In the genomic region with DNA sequence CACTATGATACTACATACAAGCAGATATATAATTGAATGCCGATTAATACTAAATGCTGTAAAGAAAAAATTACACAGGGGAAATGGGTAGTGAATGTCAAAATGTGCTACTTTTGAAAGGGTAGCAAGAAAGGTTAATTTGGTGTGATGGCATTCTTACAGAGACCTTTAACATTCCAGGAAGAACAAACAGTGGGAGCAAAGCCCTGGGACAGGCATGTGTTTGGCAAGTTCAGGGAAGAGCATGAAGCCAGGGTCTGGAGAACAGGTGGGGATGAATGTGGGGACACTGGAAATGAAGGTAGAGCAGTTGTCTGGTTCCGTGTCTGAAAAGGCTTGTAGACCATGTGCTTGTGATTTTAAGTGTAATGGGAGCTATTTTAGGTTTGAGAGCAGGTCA, we compare ENCODE assay signal across 23 cellular contexts.
A peak's percentile ranks its signal among the peaks of the same experiment; 100 is the strongest.
DNase-seq lines count a peak whose midpoint lies in the region; ATAC-seq, FAIRE-seq and TF ChIP-seq lines count a peak whose summit lies in the region.
"Had no signal": no experiment of that assay in that cellular context is flagged by ENCODE, and none has a peak within 500 bp of the region (broad histone marks: within the 10 kb centered on the region; RNA-seq: fewer than 3 reads in every experiment).

No MANE protein-coding gene starts in this region.

- no peak overlapping the region for H3K4ac ChIP-seq in H1 (replicated peaks; ENCODE audit: insufficient read length, low read depth, low read length)

- H3K23ac ChIP-seq in H1 (ENCODE audit: insufficient read length): no peak overlapping the region

- no peak overlapping the region for H3K18ac ChIP-seq in H1 (ENCODE audit: extremely low read depth, low read length)

- no peaks in the 10 kb centered on the region for H3K9me3 Mint-ChIP-seq in WTC11
- H3K9me3 Mint-ChIP-seq: CD4-positive, alpha-beta T cell; CD8-positive, alpha-beta T cell had no signal

- WGBS in liver: 86% methylated on average over 2 of the region's 2 CpGs
- WGBS in HepG2 (ENCODE audit: low lambda C conversion rate): 21% methylated on average over 2 of the region's 2 CpGs
- 90% methylated on average over 2 of the region's 2 CpGs; no CpG with 5 or more reads in 1 of the 2 experiments for WGBS in H1 (ENCODE audit: extremely low coverage in 1 of 2, insufficient coverage in 1 of 2, insufficient read length in 1 of 2, insufficient replicate concordance in 2 of 2, low coverage in 1 of 2, low lambda C conversion rate in 2 of 2, missing lambda C conversion rate in 1 of 2), 2 experiments
- 70% methylated on average over 2 of the region's 2 CpGs for WGBS in right lobe of liver (ENCODE audit: insufficient coverage, low coverage, low lambda C conversion rate, missing lambda C conversion rate)

- FAIRE-seq in HepG2 (lab: Jason Lieb, UNC): no peak
- FAIRE-seq in H1 (lab: Jason Lieb, UNC): no peak
- FAIRE-seq: A549, D721Med, GM12892, GM18507 had no signal

- ATAC-seq in HepG2: no peak
- peak; percentile 34; the same call in 1 of the 2 replicates for ATAC-seq in WTC11
- peak; percentile 48 to 68 (median 66) for ATAC-seq in right lobe of liver
- ATAC-seq: A549; CD8-positive, alpha-beta T cell had no signal

- no peak overlapping the region for H2BK120ac ChIP-seq in H1 (replicated peaks; ENCODE audit: low read depth, low read length)

- POLR2A ChIA-PET in HepG2 (lab: Yijun Ruan, JAX): no interaction called here
- POLR2A ChIA-PET in WTC11 (lab: Charles Lee): no interaction called here
- POLR2A ChIA-PET in H1 (lab: Charles Lee; ENCODE audit: partially characterized antibody): no interaction called here

- no peaks in the 10 kb centered on the region for H3K27me3 ChIP-seq in liver (ENCODE audit: control insufficient read depth in 4 of 4, insufficient read depth in 4 of 4, low read length in 3 of 4)
- peaks cover 2 to 3% of the 10 kb centered on the region in 2 experiments; a peak in 2 of 5 replicates for H3K27me3 ChIP-seq in HepG2 (ENCODE audit: control insufficient read depth in 1 of 2, insufficient read depth in 2 of 2, low read length in 2 of 2)
- H3K27me3 ChIP-seq in H1 (replicated peaks in 1 of 4; ENCODE audit: control insufficient read depth in 3 of 4, extremely low read depth in 1 of 4, insufficient read depth in 3 of 4, low read length in 3 of 4): no peaks in the 10 kb centered on the region
- no peaks in the 10 kb centered on the region for H3K27me3 ChIP-seq in right lobe of liver
- H3K27me3 ChIP-seq: BLaER1 treated with 17β-estradiol and CSF1 and Interleukin-3, amounts not matched to agents 10 nM and 100 nM had no signal

- H3K4me2 ChIP-seq in HepG2 (ENCODE audit: low read depth, low read length): no peak overlapping the region
- no peak overlapping the region for H3K4me2 ChIP-seq in H1 (ENCODE audit: insufficient read depth in 1 of 2, low read depth in 2 of 2, low read length in 2 of 2)
- H3K4me2 ChIP-seq: A549; BLaER1 treated with 17β-estradiol and CSF1 and Interleukin-3, amounts not matched to agents 10 nM and 100 nM had no signal

- H3K79me2 ChIP-seq in HepG2 (ENCODE audit: insufficient read depth, low read length) (no peaks in the 10 kb centered on the region), H1 (ENCODE audit: control insufficient read depth in 1 of 2, insufficient read depth in 2 of 2, low read length in 2 of 2) (no peaks in the 10 kb centered on the region)

- no peak overlapping the region for H4K91ac ChIP-seq in H1 (replicated peaks; ENCODE audit: insufficient read length, low read length)

- no peak overlapping the region for H2BK5ac ChIP-seq in H1 (ENCODE audit: low read depth, low read length)

- in situ Hi-C loops in HepG2 (cut with HindIII; ENCODE audit: extremely low pct_ligation_motif_present, low pct_unique_long_range_greater_than_20kb): no loop called here

- H3K9me3 ChIP-seq in liver (ENCODE audit: control insufficient read depth in 4 of 4, low read length in 3 of 4) (no peaks in the 10 kb centered on the region), HepG2 (ENCODE audit: low read length) (no peaks in the 10 kb centered on the region), H1 (ENCODE audit: insufficient read depth in 2 of 2, low read depth in 1 of 2, low read length in 1 of 2) (no peaks in the 10 kb centered on the region), right lobe of liver (no peaks in the 10 kb centered on the region)
- H3K9me3 ChIP-seq: A549; BLaER1 treated with 17β-estradiol and CSF1 and Interleukin-3, amounts not matched to agents 10 nM and 100 nM; Caco-2 had no signal

- no peak for TF ChIP-seq CTCF in liver (IDR thresholded peaks at IDR 0.05; ENCODE audit: low read depth, low read length, missing input control)
- no peak for TF ChIP-seq CTCF in HepG2 (CRISPR knock-in tag; IDR thresholded peaks at IDR 0.05)
- TF ChIP-seq CTCF in WTC11 (IDR thresholded peaks at IDR 0.05): no peak
- no peak for TF ChIP-seq CTCF in H1 (IDR thresholded peaks at IDR 0.05; ENCODE audit: control extremely low read depth in 1 of 3, insufficient read depth in 1 of 3, low read depth in 1 of 3, low read length in 3 of 3)
- no peak for TF ChIP-seq CTCF in right lobe of liver (IDR thresholded peaks at IDR 0.05)
- no peak for TF ChIP-seq CTCF in foreskin fibroblast (IDR thresholded peaks at IDR 0.05; ENCODE audit: low read depth, low read length)

- no peak overlapping the region for H2AFZ ChIP-seq in HepG2 (ENCODE audit: low read length)
- peak overlapping the region; percentile 26; the same call in 1 of the 2 replicates for H2AFZ ChIP-seq in H1 (ENCODE audit: low read length)

- H3K14ac ChIP-seq in H1 (ENCODE audit: insufficient read length): no peak overlapping the region

- H3K4me3 ChIP-seq in liver (ENCODE audit: low read depth in 1 of 3, low read length in 3 of 3) (no peak overlapping the region), HepG2 (replicated peaks in 1 of 3; ENCODE audit: insufficient read depth in 1 of 3, low read depth in 2 of 3, low read length in 3 of 3) (no peak overlapping the region), H1 (ENCODE audit: extremely low read depth in 1 of 4, insufficient read depth in 2 of 4, low read depth in 3 of 4, low read length in 4 of 4) (no peak overlapping the region), right lobe of liver (no peak overlapping the region), foreskin fibroblast (ENCODE audit: low read depth in 1 of 2, low read length in 2 of 2) (no peak overlapping the region)
- H3K4me3 ChIP-seq: A549; BLaER1 treated with 17β-estradiol and CSF1 and Interleukin-3, amounts not matched to agents 10 nM and 100 nM had no signal

- H3K4me1 ChIP-seq in liver (ENCODE audit: control insufficient read depth in 4 of 4, insufficient read depth in 4 of 4, low read length in 3 of 4) (no peaks in the 10 kb centered on the region), HepG2 (ENCODE audit: insufficient read depth, low read length) (no peaks in the 10 kb centered on the region), H1 (replicated peaks in 1 of 4; ENCODE audit: control insufficient read depth in 3 of 4, insufficient read depth in 4 of 4, low read length in 3 of 4) (no peaks in the 10 kb centered on the region), right lobe of liver (no peaks in the 10 kb centered on the region)
- H3K4me1 ChIP-seq: A549, Caco-2 had no signal

- no TSS peak for BruUV-seq in HepG2 (replicated peaks; lab: Mats Ljungman, UMichigan)

- no peak overlapping the region for H2BK15ac ChIP-seq in H1 (ENCODE audit: low read length)

- no peaks in the 10 kb centered on the region for H3K36me3 ChIP-seq in liver (ENCODE audit: control insufficient read depth in 4 of 4, insufficient read depth in 3 of 4, low read depth in 1 of 4, low read length in 3 of 4)
- no peaks in the 10 kb centered on the region for H3K36me3 ChIP-seq in HepG2 (replicated peaks in 1 of 2; ENCODE audit: control insufficient read depth in 1 of 2, insufficient read depth in 2 of 2, low read length in 2 of 2)
- H3K36me3 ChIP-seq in H1 (ENCODE audit: control insufficient read depth in 2 of 4, insufficient read depth in 4 of 4, low read length in 3 of 4): no peaks in the 10 kb centered on the region
- H3K36me3 ChIP-seq in right lobe of liver: no peaks in the 10 kb centered on the region
- H3K36me3 ChIP-seq: BLaER1 treated with 17β-estradiol and CSF1 and Interleukin-3, amounts not matched to agents 10 nM and 100 nM had no signal

- no peak overlapping the region for H2AK5ac ChIP-seq in H1 (ENCODE audit: low read depth, low read length)

- no peak overlapping the region for H3K9ac ChIP-seq in liver (ENCODE audit: low read depth in 1 of 2, low read length in 2 of 2)
- H3K9ac ChIP-seq in HepG2 (ENCODE audit: insufficient read depth, low read depth, low read length): no peak overlapping the region
- H3K9ac ChIP-seq in H1 (replicated peaks in 1 of 4; ENCODE audit: extremely low read depth in 1 of 4, low read depth in 3 of 4, low read length in 3 of 4): no peak overlapping the region
- H3K9ac ChIP-seq: BLaER1 treated with 17β-estradiol and CSF1 and Interleukin-3, amounts not matched to agents 10 nM and 100 nM had no signal

- no peak overlapping the region for H3K4me3 Mint-ChIP-seq in WTC11
- H3K4me3 Mint-ChIP-seq: B cell; CD4-positive, alpha-beta T cell; CD8-positive, alpha-beta T cell had no signal

- CTCF ChIA-PET in HepG2 (lab: Yijun Ruan, JAX; ENCODE audit: low intra/inter-chr PET ratio, low total read pairs): no interaction called here
- CTCF ChIA-PET in WTC11 (lab: Charles Lee): no interaction called here
- CTCF ChIA-PET in H1 (lab: Charles Lee; ENCODE audit: partially characterized antibody): no interaction called here

- no peak overlapping the region for H3K56ac ChIP-seq in H1 (replicated peaks; ENCODE audit: insufficient read length, low read depth, low read length)

- H3K79me1 ChIP-seq in H1 (ENCODE audit: low read depth, low read length): no peaks in the 10 kb centered on the region

- H4K20me1 ChIP-seq in HepG2 (ENCODE audit: insufficient read depth, low read length) (no peaks in the 10 kb centered on the region), H1 (replicated peaks in 1 of 2; ENCODE audit: control insufficient read depth in 1 of 2, insufficient read depth in 2 of 2, low read length in 2 of 2) (no peaks in the 10 kb centered on the region)
- H4K20me1 ChIP-seq: BLaER1 treated with 17β-estradiol and CSF1 and Interleukin-3, amounts not matched to agents 10 nM and 100 nM had no signal

- DNase-seq in HepG2 (ENCODE audit: low spot score) (no peak), WTC11 (ENCODE audit: low spot score) (no peak), H1 (ENCODE audit: low read depth in 1 of 2, low spot score in 2 of 2) (no peak), right lobe of liver (peak in 1 of 3 donors; percentile 50), Kasumi-1 (lab: John Stamatoyannopoulos, UW) (no peak), foreskin fibroblast (no peak), SIG-M5 (lab: John Stamatoyannopoulos, UW) (no peak)
- DNase-seq: AML-193; Caco-2; Calu3; CD4-positive, alpha-beta T cell; CD8-positive, alpha-beta T cell; DMS79 treated with DMSO at 0.1 percent for 48 hours; GF-D8 had no signal

- H2BK12ac ChIP-seq in H1 (ENCODE audit: low read depth, low read length): no peak overlapping the region

- no peak overlapping the region for H2BK20ac ChIP-seq in H1 (ENCODE audit: low read length)

- H3K27ac Mint-ChIP-seq in WTC11: no peak overlapping the region
- H3K27ac Mint-ChIP-seq: B cell; CD4-positive, alpha-beta T cell; CD8-positive, alpha-beta T cell had no signal

- no peak overlapping the region for H4K5ac ChIP-seq in H1 (ENCODE audit: insufficient read length, low read depth, low read length)

- no peak overlapping the region for H3K27ac ChIP-seq in liver (ENCODE audit: low read depth in 1 of 2, low read length in 2 of 2)
- H3K27ac ChIP-seq in HepG2 (ENCODE audit: extremely low read length, insufficient read depth, low read length): no peak overlapping the region
- no peak overlapping the region for H3K27ac ChIP-seq in H1 (ENCODE audit: low read depth, low read length)
- H3K27ac ChIP-seq in right lobe of liver: no peak overlapping the region
- H3K27ac ChIP-seq: 22Rv1; A549; BLaER1 treated with 17β-estradiol and CSF1 and Interleukin-3, amounts not matched to agents 10 nM and 100 nM; C4-2B had no signal

- H3K4me1 Mint-ChIP-seq in WTC11: no peaks in the 10 kb centered on the region

- H4K8ac ChIP-seq in H1 (ENCODE audit: extremely low read depth, insufficient read depth, low read length): no peak overlapping the region

- no peaks in the 10 kb centered on the region for H3K36me3 Mint-ChIP-seq in WTC11
- H3K36me3 Mint-ChIP-seq: CD8-positive, alpha-beta T cell had no signal

- H3K27me3 Mint-ChIP-seq in WTC11 (ENCODE audit: low read depth): no peaks in the 10 kb centered on the region
- H3K27me3 Mint-ChIP-seq: CD4-positive, alpha-beta T cell had no signal

- intact Hi-C loops in HepG2 (cut with micrococcal nuclease; ENCODE audit: unreplicated experiment): no loop called here
- intact Hi-C loops in right lobe of liver (cut with DNase I): no loop called here

- no peak for TF ChIP-seq RAD21 in liver (IDR thresholded peaks at IDR 0.05)
- TF ChIP-seq RAD21 in HepG2 (CRISPR knock-in tag; IDR thresholded peaks at IDR 0.05): no peak
- TF ChIP-seq RAD21 in H1 (IDR thresholded peaks at IDR 0.05 in 1 of 2, conservative IDR thresholded peaks at IDR 0.05 in 1 of 2; ENCODE audit: low read depth in 2 of 2, low read length in 2 of 2): no peak

- TF ChIP-seq EP300 in HepG2 (IDR thresholded peaks at IDR 0.05; ENCODE audit: low read depth in 2 of 2, low read length in 2 of 2) (no peak), HepG2 (CRISPR knock-in tag; IDR thresholded peaks at IDR 0.05; ENCODE audit: borderline replicate concordance) (no peak), H1 (IDR thresholded peaks at IDR 0.05; ENCODE audit: borderline replicate concordance in 1 of 2, low read depth in 2 of 2, low read length in 2 of 2) (no peak)

- H3K23me2 ChIP-seq in H1 (ENCODE audit: low read depth, low read length): no peaks in the 10 kb centered on the region

- no peak for TF ChIP-seq POLR2A in HepG2 (IDR thresholded peaks at IDR 0.05; ENCODE audit: insufficient read depth in 1 of 2, low read depth in 2 of 2, low read length in 2 of 2)
- no peak for TF ChIP-seq POLR2A in H1 (IDR thresholded peaks at IDR 0.05; ENCODE audit: control extremely low read depth in 1 of 2, low read depth in 2 of 2, low read length in 2 of 2)
- TF ChIP-seq POLR2A in right lobe of liver (IDR thresholded peaks at IDR 0.05): no peak
